In genomic region chr3:169722715-169723114, GRCh38 we compare ENCODE assay signal across 27 cellular contexts. TPM values are rescaled to one million over a fixed set of nuclear protein-coding genes. Genes with fewer than 3 reads are reported as not detected.
"Had no signal": no experiment of that assay in that cellular context is flagged by ENCODE, and none has a peak within 500 bp of the region (broad histone marks: within the 10 kb centered on the region; RNA-seq: fewer than 3 reads in every experiment).

No MANE protein-coding gene starts in this region.

- ATAC-seq: left cardiac atrium; left lung; lower lobe of right lung; natural killer cell; right cardiac atrium; stimulated activated effector memory CD8-positive, alpha-beta T cell treated with anti-CD3 and anti-CD28 coated beads, Interleukin-12 subunit alpha, Interleukin-12 subunit beta, amount 100 ng/mL, for 72 hours; upper lobe of right lung had no signal

- H3K4me1 ChIP-seq: left lung, lower lobe of right lung, sigmoid colon, spleen, suprapubic skin, tibial artery, upper lobe of right lung had no signal

- H3K27ac ChIP-seq: left lung, lower lobe of right lung, ovary, sigmoid colon, spleen, suprapubic skin, thoracic aorta, tibial artery, upper lobe of right lung had no signal

- FAIRE-seq: islet of Langerhans, urothelium cell line had no signal

- DNase-seq: hypothalamus; immature natural killer cell; kidney; left cardiac atrium; left lung; lower lobe of right lung; mesendoderm; naive B cell; natural killer cell; nephron progenitor cell; ovary; retina; right cardiac atrium; sigmoid colon; small intestine; spleen; stimulated activated CD4-positive, alpha-beta T cell treated with anti-CD3 and anti-CD28 coated beads, Interleukin-4, amount 100 ng/mL, for 24 hours; stimulated activated naive CD4-positive, alpha-beta T cell; tibial artery; trophoblast cell; upper lobe of right lung had no signal

- H3K9me3 ChIP-seq: left lung, lower lobe of right lung, ovary, sigmoid colon, suprapubic skin, thoracic aorta, tibial artery, upper lobe of right lung had no signal

- H3K36me3 ChIP-seq: left lung, lower lobe of right lung, ovary, sigmoid colon, spleen, suprapubic skin, thoracic aorta, tibial artery, upper lobe of right lung had no signal

- H3K27me3 ChIP-seq: left lung, ovary, sigmoid colon, spleen, suprapubic skin, tibial artery, upper lobe of right lung had no signal

- H3K4me3 ChIP-seq: left lung, lower lobe of right lung, ovary, sigmoid colon, spleen, suprapubic skin, thoracic aorta, tibial artery, upper lobe of right lung had no signal

RNA-seq across cellular contexts. Expression of gene TERC, which starts 42.1 kb away (rescaled TPM):
- polyA plus RNA-seq: ovary, right cardiac atrium had no signal

RNA-seq across cellular contexts. Expression of gene ACTRT3, which starts 46.6 kb away (rescaled TPM):
- total RNA-seq: mononuclear cell had no signal

RNA-seq across cellular contexts. Expression of gene MECOM, which starts 59.2 kb away (rescaled TPM):
- polyA plus RNA-seq: immature natural killer cell had no signal
